ENCODE assay signal across 8 cellular contexts in the genomic region with DNA sequence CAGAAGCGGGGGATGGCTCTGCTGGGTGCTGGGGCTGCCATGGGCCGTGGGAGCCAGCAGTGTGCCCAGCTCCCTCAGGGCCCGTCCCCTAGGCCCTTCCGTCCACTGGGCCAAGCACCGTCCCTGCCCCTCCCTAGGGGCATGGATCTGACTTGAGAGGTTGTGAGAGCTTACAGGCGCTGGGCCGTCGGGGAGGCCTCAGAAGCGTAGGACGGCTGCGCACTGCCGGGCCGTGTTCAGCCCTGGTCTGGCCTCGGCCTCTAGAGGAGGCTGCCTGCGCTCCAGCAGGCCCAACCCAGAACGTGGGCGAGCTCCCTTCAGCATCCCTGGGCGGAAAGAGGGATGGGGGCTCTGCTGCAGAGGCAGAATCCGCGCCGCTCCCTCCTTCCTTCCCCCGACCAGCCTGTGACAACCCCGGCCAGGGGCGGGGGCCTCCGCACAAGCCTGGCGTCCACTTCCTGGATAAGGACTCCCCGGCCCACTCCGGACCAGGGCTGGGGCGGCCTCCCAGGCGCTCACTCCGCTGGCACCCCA. TPM values are rescaled to one million over a fixed set of nuclear protein-coding genes. Genes with fewer than 3 reads are reported as not detected.
A peak's percentile ranks its signal among the peaks of the same experiment; 100 is the strongest.
DNase-seq lines count a peak whose midpoint lies in the region; ATAC-seq, FAIRE-seq and TF ChIP-seq lines count a peak whose summit lies in the region.

No MANE protein-coding gene starts in this region.

- ATAC-seq in HG02759 (IDR thresholded peaks at IDR 0.05; ENCODE audit: unreplicated experiment) = peak; percentile 26
- peak; percentile 29 for ATAC-seq in PC-3
- peak; percentile 67 for ATAC-seq in K562

- TF ChIP-seq CTCF in PC-3 (conservative IDR thresholded peaks at IDR 0.05; ENCODE audit: low read depth, low read length) (no peak), K562 (IDR thresholded peaks at IDR 0.05 in 2 of 3, conservative IDR thresholded peaks at IDR 0.05 in 1 of 3; ENCODE audit: insufficient read depth in 2 of 3, low read depth in 1 of 3, low read length in 3 of 3) (no peak), smooth muscle cell (IDR thresholded peaks at IDR 0.05; ENCODE audit: borderline replicate concordance, insufficient read depth, poor library complexity, severe bottlenecking) (no peak)

- peak; percentile 68 for FAIRE-seq in K562 (lab: Jason Lieb, UNC)

- 11% methylated on average over 23 of the region's 31 CpGs for WGBS in K562 (ENCODE audit: insufficient coverage, low coverage, missing lambda C conversion rate)
- WGBS in smooth muscle cell (ENCODE audit: low lambda C conversion rate) = 15% methylated on average over 30 of the region's 31 CpGs

- intact Hi-C loops in PC-3 (cut with micrococcal nuclease) = no loop called here
- intact Hi-C loops in K562 (cut with micrococcal nuclease) = no loop called here

- no peak for TF ChIP-seq POLR2A in K562 (conservative IDR thresholded peaks at IDR 0.05)

- H3K79me2 ChIP-seq in PC-3 (ENCODE audit: low read length) (peaks cover 10% of the 10 kb centered on the region), K562 (ENCODE audit: control insufficient read depth, insufficient read depth, low read length) (peaks cover 29% of the 10 kb centered on the region), smooth muscle cell (ENCODE audit: low read depth) (no peaks in the 10 kb centered on the region)

- CTCF ChIA-PET in PC-3 (lab: Charles Lee) (no interaction called here), K562 (lab: Yijun Ruan, JAX; ENCODE audit: low intra/inter-chr PET ratio) (interaction anchor here (1.0 to 2.0 kb wide), 2 partner anchors 19 to 20 kb away, joined by 3 to 9 read pairs; no protein-coding TSS in a partner anchor)

- H3K36me3 ChIP-seq in PC-3 (ENCODE audit: low read depth, low read length) (no peaks in the 10 kb centered on the region), K562 (ENCODE audit: control insufficient read depth, insufficient read depth, low read length) (peaks cover 21% of the 10 kb centered on the region; the same call in 2 of the 3 replicates), iPS-18a (ENCODE audit: control insufficient read depth, low read depth, low read length) (no peaks in the 10 kb centered on the region), smooth muscle cell (ENCODE audit: low read depth) (no peaks in the 10 kb centered on the region)

- no peaks in the 10 kb centered on the region for H3K27me3 ChIP-seq in PC-3 (ENCODE audit: low read length)
- no peaks in the 10 kb centered on the region for H3K27me3 ChIP-seq in K562 (ENCODE audit: control insufficient read depth in 2 of 2, insufficient read depth in 2 of 2, low read length in 2 of 2)
- peaks cover 14% of the 10 kb centered on the region for H3K27me3 ChIP-seq in iPS-18a (ENCODE audit: control insufficient read depth, insufficient read depth, low read length)
- no peaks in the 10 kb centered on the region for H3K27me3 ChIP-seq in smooth muscle cell (ENCODE audit: low read depth)

- peak overlapping the region; percentile 86 for H3K9ac ChIP-seq in PC-3 (ENCODE audit: low read length)
- H3K9ac ChIP-seq in K562 (ENCODE audit: insufficient read depth in 1 of 2, low read depth in 2 of 2, low read length in 2 of 2) = peak overlapping the region; percentile 89 to 100
- peak overlapping the region; percentile 50 for H3K9ac ChIP-seq in iPS-18a (ENCODE audit: low read length)
- H3K9ac ChIP-seq in smooth muscle cell (ENCODE audit: low read depth) = peak overlapping the region; percentile 76

- H3F3A ChIP-seq in PC-3 (ENCODE audit: low read length, unreplicated experiment) = no peaks in the 10 kb centered on the region
- peaks cover 31% of the 10 kb centered on the region for H3F3A ChIP-seq in smooth muscle cell (ENCODE audit: low read depth)

- H3K4me2 ChIP-seq in PC-3 (ENCODE audit: low read length) (peak overlapping the region; percentile 87), K562 (ENCODE audit: insufficient read depth, low read length) (peak overlapping the region; percentile 88), smooth muscle cell (peak overlapping the region; percentile 97)

- in situ Hi-C loops in K562 (cut with MboI) = no loop called here

- H2AFZ ChIP-seq in PC-3 (ENCODE audit: low read length) = peak overlapping the region; percentile 78
- H2AFZ ChIP-seq in K562 (ENCODE audit: low read depth, low read length) = peak overlapping the region; percentile 76
- H2AFZ ChIP-seq in smooth muscle cell (ENCODE audit: low read depth) = peak overlapping the region; percentile 69

- no peaks in the 10 kb centered on the region for H3K9me2 ChIP-seq in PC-3 (replicated peaks; ENCODE audit: low read length)

- H4K20me1 ChIP-seq in PC-3 (ENCODE audit: low read length) = no peaks in the 10 kb centered on the region
- peaks cover 3% of the 10 kb centered on the region; the same call in 1 of the 2 replicates for H4K20me1 ChIP-seq in K562 (replicated peaks; ENCODE audit: control insufficient read depth, insufficient read depth, low read length)
- H4K20me1 ChIP-seq in smooth muscle cell (ENCODE audit: low read depth) = no peaks in the 10 kb centered on the region

- H3K9me3 ChIP-seq in PC-3 (ENCODE audit: low read length) = no peaks in the 10 kb centered on the region
- H3K9me3 ChIP-seq in K562 (replicated peaks; ENCODE audit: control insufficient read depth, insufficient read depth, low read depth, low read length) = no peaks in the 10 kb centered on the region; the same call in 1 of the 2 replicates
- H3K9me3 ChIP-seq in iPS-18a (ENCODE audit: control insufficient read depth, low read depth, low read length) = no peaks in the 10 kb centered on the region
- H3K9me3 ChIP-seq in smooth muscle cell (replicated peaks; ENCODE audit: low read depth) = no peaks in the 10 kb centered on the region

- H3K27ac ChIP-seq in PC-3 (ENCODE audit: low read length) (peak overlapping the region; percentile 54), K562 (ENCODE audit: extremely low read depth, low read depth, low read length) (peak overlapping the region; percentile 89), iPS-18a (ENCODE audit: low read length) (no peak overlapping the region), smooth muscle cell (ENCODE audit: low read depth) (peak overlapping the region; percentile 77)

- POLR2A ChIA-PET in PC-3 (lab: Charles Lee; ENCODE audit: unreplicated experiment) (no interaction called here), K562 (lab: Yijun Ruan, JAX) (interaction anchor here (0.6 to 2.0 kb wide), 7 partner anchors 8 to 30 kb away, joined by 3 to 11 read pairs (median 4); no protein-coding TSS in a partner anchor)

- BruUV-seq in PC-3 (replicated peaks; lab: Mats Ljungman, UMichigan) (TSS peak; percentile 59), K562 (replicated peaks; lab: Mats Ljungman, UMichigan) (TSS peak; percentile 76)

- H3K4me1 ChIP-seq in PC-3 (ENCODE audit: insufficient read depth, low read length) (peaks cover 30% of the 10 kb centered on the region), K562 (replicated peaks in 1 of 2; ENCODE audit: control insufficient read depth in 2 of 2, insufficient read depth in 2 of 2, low read length in 2 of 2) (peaks cover 32 to 72% of the 10 kb centered on the region in 2 experiments), iPS-18a (ENCODE audit: control insufficient read depth, low read depth, low read length) (peaks cover 28% of the 10 kb centered on the region), smooth muscle cell (ENCODE audit: low read depth) (peaks cover 39% of the 10 kb centered on the region)

- TF ChIP-seq RAD21 in K562 (CRISPR knock-in tag; conservative IDR thresholded peaks at IDR 0.05 in 1 of 2, IDR thresholded peaks at IDR 0.05 in 1 of 2) = no peak

- TF ChIP-seq EP300 in K562 (IDR thresholded peaks at IDR 0.05; ENCODE audit: low read length) = no peak

- DNase-seq in stimulated activated CD4-positive, alpha-beta T cell treated with anti-CD3 and anti-CD28 coated beads, Interleukin-12 subunit alpha, Interleukin-12 subunit beta, amount 100 ng/mL, for 4 hours = peak; percentile 41
- DNase-seq in stimulated activated CD4-positive, alpha-beta T cell treated with anti-CD3 and anti-CD28 coated beads, Interleukin-2, amount 100 ng/mL, for 48 hours = no peak
- DNase-seq in PC-3 = peak; percentile 26
- peak in 2 of 4 experiments; percentile 74 to 75 for DNase-seq in K562 (ENCODE audit: extremely low read depth in 1 of 4, low spot score in 3 of 4)
- peak; percentile 66 for DNase-seq in smooth muscle cell (lab: John Stamatoyannopoulos, UW; ENCODE audit: unreplicated experiment)
- DNase-seq in activated gamma-delta T cell treated with Interleukin-2 at 50 U/mL for 16 hours = no peak

- peaks cover 5% of the 10 kb centered on the region for H3K9me1 ChIP-seq in K562 (ENCODE audit: control insufficient read depth, insufficient read depth, low read length)

- peak overlapping the region; percentile 84 for H3K4me3 ChIP-seq in PC-3 (ENCODE audit: low read length)
- peak overlapping the region; percentile 93 for H3K4me3 ChIP-seq in K562
- peak overlapping the region; percentile 64 for H3K4me3 ChIP-seq in iPS-18a (ENCODE audit: low read length)
- peak overlapping the region; percentile 66 for H3K4me3 ChIP-seq in smooth muscle cell

RNA-seq across cellular contexts. Expression of a gene that starts 0.7 kb away (rescaled TPM):
- total RNA-seq in PC-3 (2014; rRNA removed) (147 and 175 TPM in 2 replicates), K562 (2014; rRNA removed) (192 and 226 TPM in 2 replicates), K562 (2014; rRNA removed; fragmentation: Illumina TruSeq; extraction: Trizol) (5.0 and 6.1 TPM in 2 replicates), K562 (2015; rRNA removed; fragmentation: Illumina TruSeq; extraction: Trizol) (47.1 and 52.8 TPM in 2 replicates), K562 (2021) (80.1 and 81.9 TPM in 2 replicates), smooth muscle cell (73.8 and 84.7 TPM in 2 replicates)
- total RNA-seq in K562 (2011; cell fraction: chromatin; rRNA removed; ENCODE audit: low replicate concordance) = 6.3 and 35.1 TPM in 2 replicates
- 52.2 and 54.0 TPM in 2 replicates for total RNA-seq in K562 (2011; cell fraction: nucleolus; rRNA removed)
- 26.0 and 30.7 TPM in 2 replicates for total RNA-seq in K562 (2011; cell fraction: nucleoplasm; rRNA removed)
- polyA plus RNA-seq in K562 (2011; rRNA removed) (36.2 and 52.2 TPM in 2 replicates), K562 (2014; fragmentation: Illumina TruSeq; extraction: Trizol) (21.1 and 55.2 TPM in 2 replicates), K562 (2014; fragmentation: Nextera tagmentation; extraction: Ambion mirVana) (1 to 10 TPM in 1 of 2 experiments, under 1 TPM in 1; 0.42 to 2.2 TPM), K562 (2014; rRNA removed) (138 and 214 TPM in 2 replicates), smooth muscle cell (104 and 120 TPM in 2 replicates)
- 102 and 222 TPM in 2 replicates for polyA plus RNA-seq in K562 (2011; cell fraction: cytosol; rRNA removed)
- polyA plus RNA-seq in K562 (2011; cell fraction: nucleus; rRNA removed) = 38.8 and 51.3 TPM in 2 replicates
- 46.7 and 91.8 TPM in 2 replicates for polyA plus RNA-seq in K562 (2012)
- polyA minus RNA-seq in K562 (2011; rRNA and poly(A)+ RNA removed) = 5.7 and 7.4 TPM in 2 replicates
- 34.4 and 54.7 TPM in 2 replicates for polyA minus RNA-seq in K562 (2011; cell fraction: cytosol; rRNA and poly(A)+ RNA removed)
- 15.9 and 16.8 TPM in 2 replicates for polyA minus RNA-seq in K562 (2011; cell fraction: nucleus; rRNA and poly(A)+ RNA removed)

RNA-seq across cellular contexts. Expression of a gene that starts 4.9 kb away (rescaled TPM):
- total RNA-seq in PC-3 (2014; rRNA removed) = 23.3 and 26.3 TPM in 2 replicates
- total RNA-seq in K562 (2011; cell fraction: chromatin; rRNA removed; ENCODE audit: low replicate concordance) = 63.2 and 128 TPM in 2 replicates
- 70.9 and 80.0 TPM in 2 replicates for total RNA-seq in K562 (2011; cell fraction: nucleolus; rRNA removed)
- total RNA-seq in K562 (2011; cell fraction: nucleoplasm; rRNA removed) = 60.5 TPM in 2 replicates
- 4.5 and 5.9 TPM in 2 replicates for total RNA-seq in K562 (2014; rRNA removed)
- 1.2 and 1.3 TPM in 2 replicates for total RNA-seq in K562 (2014; rRNA removed; fragmentation: Illumina TruSeq; extraction: Trizol)
- 1.2 and 1.6 TPM in 2 replicates for total RNA-seq in K562 (2015; rRNA removed; fragmentation: Illumina TruSeq; extraction: Trizol)
- 6.9 and 7.1 TPM in 2 replicates for total RNA-seq in K562 (2021)
- 8.2 and 20.0 TPM in 2 replicates for polyA plus RNA-seq in K562 (2011; rRNA removed)
- 9.3 and 10.9 TPM in 2 replicates for polyA plus RNA-seq in K562 (2011; cell fraction: cytosol; rRNA removed)
- polyA plus RNA-seq in K562 (2011; cell fraction: nucleus; rRNA removed) = 210 and 244 TPM in 2 replicates
- polyA plus RNA-seq in K562 (2012) = 3.0 and 13.0 TPM in 2 replicates
- 4.2 and 5.5 TPM in 2 replicates for polyA plus RNA-seq in K562 (2014; fragmentation: Illumina TruSeq; extraction: Trizol)
- polyA plus RNA-seq in K562 (2014; fragmentation: Nextera tagmentation; extraction: Ambion mirVana) = 1 to 10 TPM; 1.0 to 2.0 TPM
- polyA plus RNA-seq in K562 (2014; rRNA removed) = 6.0 and 6.9 TPM in 2 replicates
- 2.7 and 4.6 TPM in 2 replicates for polyA minus RNA-seq in K562 (2011; rRNA and poly(A)+ RNA removed)
- polyA minus RNA-seq in K562 (2011; cell fraction: cytosol; rRNA and poly(A)+ RNA removed) = 3.7 and 10.0 TPM in 2 replicates
- polyA minus RNA-seq in K562 (2011; cell fraction: nucleus; rRNA and poly(A)+ RNA removed) = 15.8 and 22.8 TPM in 2 replicates
- 38.2 and 41.4 TPM in 2 replicates for total RNA-seq in smooth muscle cell
- polyA plus RNA-seq in smooth muscle cell = 68.0 and 84.9 TPM in 2 replicates

RNA-seq across cellular contexts. Expression of a gene that starts 23.7 kb away (rescaled TPM):
- total RNA-seq in PC-3 (2014; rRNA removed) (45.8 and 62.2 TPM in 2 replicates), K562 (2014; rRNA removed) (176 and 178 TPM in 2 replicates), K562 (2014; rRNA removed; fragmentation: Illumina TruSeq; extraction: Trizol) (78.8 and 107 TPM in 2 replicates), K562 (2015; rRNA removed; fragmentation: Illumina TruSeq; extraction: Trizol) (106 and 108 TPM in 2 replicates), K562 (2021) (123 and 124 TPM in 2 replicates), smooth muscle cell (20.1 and 21.4 TPM in 2 replicates)
- 58.7 and 108 TPM in 2 replicates for total RNA-seq in K562 (2011; cell fraction: chromatin; rRNA removed; ENCODE audit: low replicate concordance)
- 59.2 and 64.4 TPM in 2 replicates for total RNA-seq in K562 (2011; cell fraction: nucleolus; rRNA removed)
- total RNA-seq in K562 (2011; cell fraction: nucleoplasm; rRNA removed) = 61.2 and 70.4 TPM in 2 replicates
- polyA plus RNA-seq in K562 (2011; rRNA removed) (116 and 117 TPM in 2 replicates), K562 (2014; fragmentation: Illumina TruSeq; extraction: Trizol) (103 and 132 TPM in 2 replicates), K562 (2014; fragmentation: Nextera tagmentation; extraction: Ambion mirVana) (10 to 100 TPM; 59.0 to 61.5 TPM), K562 (2014; rRNA removed) (122 and 154 TPM in 2 replicates), smooth muscle cell (45.9 and 48.2 TPM in 2 replicates)
- polyA plus RNA-seq in K562 (2011; cell fraction: cytosol; rRNA removed) = 102 and 106 TPM in 2 replicates
- 107 and 113 TPM in 2 replicates for polyA plus RNA-seq in K562 (2011; cell fraction: nucleus; rRNA removed)
- 70.9 and 149 TPM in 2 replicates for polyA plus RNA-seq in K562 (2012)
- polyA minus RNA-seq in K562 (2011; rRNA and poly(A)+ RNA removed) = 48.3 and 52.8 TPM in 2 replicates
- polyA minus RNA-seq in K562 (2011; cell fraction: cytosol; rRNA and poly(A)+ RNA removed) = 20.9 and 31.3 TPM in 2 replicates
- 18.3 and 31.3 TPM in 2 replicates for polyA minus RNA-seq in K562 (2011; cell fraction: nucleus; rRNA and poly(A)+ RNA removed)

RNA-seq across cellular contexts. Expression of a gene that starts 23.9 kb away (rescaled TPM):
- total RNA-seq in PC-3 (2014; rRNA removed) (20.3 and 30.2 TPM in 2 replicates), K562 (2014; rRNA removed) (62.7 and 65.7 TPM in 2 replicates), K562 (2014; rRNA removed; fragmentation: Illumina TruSeq; extraction: Trizol) (46.3 and 53.5 TPM in 2 replicates), K562 (2015; rRNA removed; fragmentation: Illumina TruSeq; extraction: Trizol) (42.1 and 43.7 TPM in 2 replicates), K562 (2021) (86.7 and 90.9 TPM in 2 replicates), smooth muscle cell (2.1 and 2.9 TPM in 2 replicates)
- total RNA-seq in K562 (2011; cell fraction: chromatin; rRNA removed; ENCODE audit: low replicate concordance) = 53.1 and 79.0 TPM in 2 replicates
- 47.2 and 48.0 TPM in 2 replicates for total RNA-seq in K562 (2011; cell fraction: nucleolus; rRNA removed)
- 66.1 and 91.1 TPM in 2 replicates for total RNA-seq in K562 (2011; cell fraction: nucleoplasm; rRNA removed)
- polyA plus RNA-seq in K562 (2011; rRNA removed) (86.0 and 95.2 TPM in 2 replicates), K562 (2014; fragmentation: Illumina TruSeq; extraction: Trizol) (68.2 and 81.3 TPM in 2 replicates), K562 (2014; fragmentation: Nextera tagmentation; extraction: Ambion mirVana) (100 to 1,000 TPM; 304 to 315 TPM), K562 (2014; rRNA removed) (120 and 135 TPM in 2 replicates), smooth muscle cell (10.5 and 11.1 TPM in 2 replicates)
- 138 TPM in 2 replicates for polyA plus RNA-seq in K562 (2011; cell fraction: cytosol; rRNA removed)
- polyA plus RNA-seq in K562 (2011; cell fraction: nucleus; rRNA removed) = 48.9 and 51.4 TPM in 2 replicates
- 55.3 and 115 TPM in 2 replicates for polyA plus RNA-seq in K562 (2012)
- 81.3 and 98.4 TPM in 2 replicates for polyA minus RNA-seq in K562 (2011; rRNA and poly(A)+ RNA removed)
- polyA minus RNA-seq in K562 (2011; cell fraction: cytosol; rRNA and poly(A)+ RNA removed) = 37.8 and 43.4 TPM in 2 replicates
- polyA minus RNA-seq in K562 (2011; cell fraction: nucleus; rRNA and poly(A)+ RNA removed) = 17.2 and 28.0 TPM in 2 replicates

Comparison
In these comparisons a context has a peak if more than half of its experiments do, and no peak if none do; other contexts are left out.
1. DNase-seq: peak in stimulated activated CD4-positive, alpha-beta T cell treated with anti-CD3 and anti-CD28 coated beads, Interleukin-12 subunit alpha, Interleukin-12 subunit beta, amount 100 ng/mL, for 4 hours (single experiment), PC-3 (single experiment) and smooth muscle cell (single experiment); none in stimulated activated CD4-positive, alpha-beta T cell treated with anti-CD3 and anti-CD28 coated beads, Interleukin-2, amount 100 ng/mL, for 48 hours (0 of 2) and activated gamma-delta T cell treated with Interleukin-2 at 50 U/mL for 16 hours (single experiment).
2. Peak in every context shown above with its lines, with median percentiles within 50 percentile points of each other: ATAC-seq, H2AFZ ChIP-seq, H3K4me2 ChIP-seq, H3K4me3 ChIP-seq and H3K9ac ChIP-seq.